In genomic region chrX:39630344-39630743, GRCh38 we compare ENCODE assay signal across 21 cellular contexts.
"Had no signal": no experiment of that assay in that cellular context is flagged by ENCODE, and none has a peak within 500 bp of the region (broad histone marks: within the 10 kb centered on the region; RNA-seq: fewer than 3 reads in every experiment).

No MANE protein-coding gene starts in this region.

- H3K4me3 Mint-ChIP-seq: activated B cell treated with CpG ODN at 0.5 μM for 24 hours; dendritic cell treated with granulocyte-macrophage colony-stimulating factor and Interleukin-4, amounts not matched to agents 40 ng/mL and 50 ng/mL, for 4 days; neural crest cell had no signal

- H3K36me3 ChIP-seq: esophagus muscularis mucosa, gastroesophageal sphincter, heart right ventricle, right atrium auricular region, stomach, vagina had no signal

- H3K9me3 ChIP-seq: esophagus muscularis mucosa, gastroesophageal sphincter, heart right ventricle, right atrium auricular region, stomach, vagina had no signal

- FAIRE-seq: endothelial cell of umbilical vein had no signal

- H3K27me3 ChIP-seq: esophagus muscularis mucosa, gastroesophageal sphincter, right atrium auricular region, vagina had no signal

- DNase-seq: activated B cell treated with CpG ODN at 0.5 μM for 24 hours; activated CD4-positive, alpha-beta T cell treated with anti-CD3 and anti-CD28 coated beads, Interleukin-2, amount 50 U/mL, for 1 hour; activated effector memory CD4-positive, alpha-beta T cell treated with Interleukin-2 at 50 U/mL for 16 hours; activated naive CD4-positive, alpha-beta T cell treated with anti-CD3 and anti-CD28 coated beads, Interleukin-2, amount 50 U/mL, for 16 hours; activated T-cell treated with anti-CD3 and anti-CD28 coated beads for 4 hours; effector memory CD4-positive, alpha-beta T cell; heart right ventricle; left ventricle myocardium superior; stimulated activated CD4-positive, alpha-beta T cell treated with anti-CD3 and anti-CD28 coated beads, Interleukin-12 subunit alpha, Interleukin-12 subunit beta, amount 100 ng/mL, for 4 hours; stimulated activated CD4-positive, alpha-beta T cell treated with anti-CD3 and anti-CD28 coated beads, Interleukin-1b, Interleukin-23, amount 100 ng/mL, for 48 hours; stimulated activated CD8-positive, alpha-beta memory T cell treated with anti-CD3 and anti-CD28 coated beads, Interleukin-4, amount 100 ng/mL, for 48 hours; stomach; trophoblast cell had no signal

- H3K4me3 ChIP-seq: esophagus muscularis mucosa, gastroesophageal sphincter, heart right ventricle, right atrium auricular region, stomach, vagina had no signal

- H3K9me3 Mint-ChIP-seq: activated B cell treated with CpG ODN at 0.5 μM for 24 hours; dendritic cell treated with granulocyte-macrophage colony-stimulating factor and Interleukin-4, amounts not matched to agents 40 ng/mL and 50 ng/mL, for 4 days had no signal

- H3K4me1 ChIP-seq: esophagus muscularis mucosa, gastroesophageal sphincter, heart right ventricle, right atrium auricular region, stomach, vagina had no signal

- ATAC-seq: gastroesophageal sphincter, heart right ventricle, left ventricle myocardium superior had no signal

- H3K4me1 Mint-ChIP-seq: activated B cell treated with CpG ODN at 0.5 μM for 24 hours had no signal

- H3K27ac Mint-ChIP-seq: activated B cell treated with CpG ODN at 0.5 μM for 24 hours; dendritic cell treated with granulocyte-macrophage colony-stimulating factor and Interleukin-4, amounts not matched to agents 40 ng/mL and 50 ng/mL, for 4 days; progenitor cell of endocrine pancreas had no signal

- H3K27ac ChIP-seq: esophagus muscularis mucosa, gastroesophageal sphincter, heart right ventricle, right atrium auricular region, stomach, vagina had no signal
